Comparison of ENCODE assay signal across 8 cellular contexts in genomic region chr14:89425931-89426330, GRCh38. TPM values are rescaled to one million over a fixed set of nuclear protein-coding genes. Genes with fewer than 3 reads are reported as not detected.
DNase-seq lines count a peak whose midpoint lies in the region; ATAC-seq and TF ChIP-seq lines count a peak whose summit lies in the region.

No MANE protein-coding gene starts in this region.

- POLR2A ChIA-PET in AG04450 (lab: Yijun Ruan, JAX): interaction anchor here (0.6 to 0.7 kb wide), 6 partner anchors 8 to 472 kb away, joined by 3 to 6 read pairs (median 4); no protein-coding TSS in a partner anchor

- no peaks in the 10 kb centered on the region for H3K27me3 ChIP-seq in AG04450 (ENCODE audit: control insufficient read depth, insufficient read depth, low read length)
- H3K27me3 ChIP-seq in MG63: no peaks in the 10 kb centered on the region
- no peaks in the 10 kb centered on the region for H3K27me3 ChIP-seq in transverse colon

- CTCF ChIA-PET in AG04450 (lab: Charles Lee): interaction anchor here (0.6 kb wide), 1 partner anchor 383 kb away, joined by 5 read pairs; no protein-coding TSS in a partner anchor

- TF ChIP-seq POLR2A in transverse colon (IDR thresholded peaks at IDR 0.05): no peak

- no peak overlapping the region for H3K4me3 ChIP-seq in AG04450 (ENCODE audit: low read depth, low read length)
- H3K4me3 ChIP-seq in MG63: no peak overlapping the region
- no peak overlapping the region for H3K4me3 ChIP-seq in transverse colon

- H3K36me3 ChIP-seq in MG63 (no peaks in the 10 kb centered on the region), transverse colon (no peaks in the 10 kb centered on the region)

- H3K27ac ChIP-seq in AG04450 (ENCODE audit: low read depth, low read length) (no peak overlapping the region), transverse colon (no peak overlapping the region)

- DNase-seq in AG04450 (ENCODE audit: low read depth, low spot score): peak; percentile 92
- peak; percentile 83 for DNase-seq in MG63
- DNase-seq in fibroblast of gingiva (ENCODE audit: low read depth): peak; percentile 96
- DNase-seq in transverse colon: peak; percentile 33
- no peak for DNase-seq in occipital lobe (lab: John Stamatoyannopoulos, UW)
- DNase-seq in NCI-H2081 (lab: John Stamatoyannopoulos, UW): no peak

- WGBS in transverse colon (ENCODE audit: low coverage in 1 of 2), 2 donors: 77 to 80% methylated on average over 6 of the region's 6 CpGs

- ATAC-seq in GM19043 (IDR thresholded peaks at IDR 0.05; ENCODE audit: low read depth, unreplicated experiment): peak; percentile 30
- no peak for ATAC-seq in HG02763 (IDR thresholded peaks at IDR 0.05; ENCODE audit: unreplicated experiment)

- peaks cover 22 to 72% (median 54%) of the 10 kb centered on the region in 4 donors for H3K4me1 ChIP-seq in transverse colon

- TF ChIP-seq CTCF in AG04450 (IDR thresholded peaks at IDR 0.05; ENCODE audit: low read depth, low read length) (no peak), transverse colon (IDR thresholded peaks at IDR 0.05) (no peak)

- intact Hi-C loops in transverse colon (cut with DNase I; ENCODE audit: low total_unique reads): loop anchor here (10.0 kb wide), 1 partner anchor 251 kb away; no protein-coding TSS in a partner anchor

- TF ChIP-seq EP300 in transverse colon (IDR thresholded peaks at IDR 0.05; ENCODE audit: low read depth): no peak

- in situ Hi-C loops in transverse colon (cut with MboI; ENCODE audit: low pct_ligation_motif_present in 1 of 4, low pct_unique_long_range_greater_than_20kb in 1 of 4, low sequenced_read_pairs in 3 of 4): no loop called here

- H3K9me3 ChIP-seq in AG04450 (ENCODE audit: control insufficient read depth, insufficient read depth, low read length) (no peaks in the 10 kb centered on the region; the same call in 1 of the 2 replicates), MG63 (no peaks in the 10 kb centered on the region), transverse colon (no peaks in the 10 kb centered on the region)

RNA-seq across cellular contexts. Expression of gene FOXN3, which starts 8.9 kb away (rescaled TPM):
- 41.8 and 46.5 TPM in 2 replicates for polyA plus RNA-seq in AG04450 (2011; rRNA removed)
- 67.8 and 89.4 TPM in 2 replicates for polyA minus RNA-seq in AG04450 (2011; rRNA and poly(A)+ RNA removed)
- total RNA-seq in MG63 (2014; rRNA removed; shearing (Covaris generic); ENCODE audit: low replicate concordance): 1.4 and 1.6 TPM in 2 replicates
- total RNA-seq in transverse colon: 100 to 1,000 TPM in 3 of 4 donors, 10 to 100 TPM in 1; 66.1 to 130 (median 109) TPM
- 36.8 TPM for total RNA-seq in occipital lobe

Comparison
In these comparisons a context has a peak if more than half of its experiments do, and no peak if none do; other contexts are left out.
1. DNase-seq: peak in AG04450 (single experiment), MG63 (single experiment), fibroblast of gingiva (single experiment) and transverse colon (single experiment); none in occipital lobe (single experiment) and NCI-H2081 (0 of 2).
2. RNA of gene FOXN3, which starts 8.9 kb away (total RNA-seq): 66.1 to 130 TPM in transverse colon and 36.8 TPM in occipital lobe (single experiment); 1.4 to 1.6 TPM in MG63; every median in the first group is over 10 times any median in the second.